1 cellular context compared by ENCODE assay signal in the genomic region with DNA sequence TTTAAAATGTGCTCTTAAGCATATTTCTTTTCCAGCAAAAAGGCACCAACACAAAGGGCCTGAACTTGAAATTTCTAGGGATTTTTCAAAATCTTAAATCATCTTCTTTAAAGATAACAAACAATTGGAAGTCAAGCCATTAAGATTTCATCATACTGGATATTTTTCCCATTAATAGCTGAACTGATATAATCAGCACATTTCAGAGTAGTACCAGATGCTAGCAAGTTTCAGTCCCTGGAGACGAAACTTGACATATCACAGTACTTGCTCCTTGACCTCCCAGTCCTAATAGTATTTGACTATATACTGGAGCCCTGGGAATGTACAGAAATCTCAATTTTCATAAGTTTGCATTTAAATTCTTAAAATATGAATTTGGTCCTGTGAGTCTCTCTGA.
TF ChIP-seq lines count a peak whose summit lies in the region.

No MANE protein-coding gene starts in this region.

TF ChIP-seq in SK-N-SH, 30 proteins besides CTCF, POLR2A, EP300 and RAD21 (continued from another document):
- TF ChIP-seq, protein P1, sequence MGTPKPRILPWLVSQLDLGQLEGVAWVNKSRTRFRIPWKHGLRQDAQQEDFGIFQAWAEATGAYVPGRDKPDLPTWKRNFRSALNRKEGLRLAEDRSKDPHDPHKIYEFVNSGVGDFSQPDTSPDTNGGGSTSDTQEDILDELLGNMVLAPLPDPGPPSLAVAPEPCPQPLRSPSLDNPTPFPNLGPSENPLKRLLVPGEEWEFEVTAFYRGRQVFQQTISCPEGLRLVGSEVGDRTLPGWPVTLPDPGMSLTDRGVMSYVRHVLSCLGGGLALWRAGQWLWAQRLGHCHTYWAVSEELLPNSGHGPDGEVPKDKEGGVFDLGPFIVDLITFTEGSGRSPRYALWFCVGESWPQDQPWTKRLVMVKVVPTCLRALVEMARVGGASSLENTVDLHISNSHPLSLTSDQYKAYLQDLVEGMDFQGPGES (IDR thresholded peaks at IDR 0.05; ENCODE audit: low read depth, low read length), result no peak
- TF ChIP-seq RXRA (IDR thresholded peaks at IDR 0.05; ENCODE audit: borderline replicate concordance, low read depth), result no peak
- no peak for TF ChIP-seq ELF1 (IDR thresholded peaks at IDR 0.05)
- TF ChIP-seq GATA2 (CRISPR knock-in tag; IDR thresholded peaks at IDR 0.05), result no peak
- 0 out of 2 replicates have a peak, but pooled peaks have one; percentile 23 for TF ChIP-seq RCOR1 (IDR thresholded peaks at IDR 0.05; ENCODE audit: low read length)
- TF ChIP-seq MXI1 (IDR thresholded peaks at IDR 0.05; ENCODE audit: low read depth, low read length), result no peak
- TF ChIP-seq JUND (IDR thresholded peaks at IDR 0.05), result no peak
TF ChIP-seq in SK-N-SH: peak in this region for 1.
